Comparison of ENCODE assay signal across 26 cellular contexts in the genomic region with DNA sequence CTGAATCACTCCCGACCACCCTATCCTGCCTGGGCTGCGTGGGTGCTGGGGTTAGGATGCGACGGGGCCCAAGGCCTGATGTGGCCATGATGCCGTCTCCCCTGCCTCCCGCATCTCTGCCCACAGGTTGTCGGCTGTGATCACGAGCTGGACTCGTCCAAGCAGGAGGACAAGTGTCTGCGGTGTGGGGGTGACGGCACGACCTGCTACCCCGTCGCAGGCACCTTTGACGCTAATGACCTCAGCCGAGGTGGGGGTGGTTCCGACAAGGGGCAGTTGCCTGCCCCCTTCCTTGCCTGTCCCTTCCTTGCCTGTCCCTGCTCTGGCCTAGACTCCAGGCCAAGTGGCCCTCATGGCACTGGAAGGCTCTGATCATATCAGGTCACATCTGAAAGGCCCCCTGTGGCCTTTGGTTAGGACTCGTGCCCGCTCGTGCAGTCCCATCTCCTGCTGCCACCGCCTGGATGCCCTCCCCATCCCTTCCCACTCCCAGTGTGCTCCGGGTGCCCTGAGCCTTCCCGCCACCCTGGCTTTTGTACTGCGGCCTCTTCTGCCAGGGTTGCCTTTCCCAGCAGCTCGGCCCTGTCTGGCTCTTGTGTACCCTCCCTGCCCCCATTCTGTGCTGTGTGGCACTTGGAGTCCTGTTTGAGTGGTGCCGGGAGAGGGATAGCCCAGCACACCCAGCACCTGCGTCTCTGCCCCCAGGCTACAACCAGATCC. TPM values are rescaled to one million over a fixed set of nuclear protein-coding genes. Genes with fewer than 3 reads are reported as not detected.
DNase-seq lines count a peak whose midpoint lies in the region; ATAC-seq and TF ChIP-seq lines count a peak whose summit lies in the region.
"Had no signal": no experiment of that assay in that cellular context is flagged by ENCODE, and none has a peak within 500 bp of the region (broad histone marks: within the 10 kb centered on the region; RNA-seq: fewer than 3 reads in every experiment).

No MANE protein-coding gene starts in this region.

- intact Hi-C loops in mucosa of descending colon (cut with DNase I, micrococcal nuclease), result no loop called here

- no peaks in the 10 kb centered on the region for H3K9me3 ChIP-seq in mucosa of descending colon
- H3K9me3 ChIP-seq: esophagus squamous epithelium, pancreas had no signal

- DNase-seq in NCI-H1092 treated with DMSO at 0.1 percent for 48 hours (lab: John Stamatoyannopoulos, UW), result peak; percentile 24
- no peak for DNase-seq in NCI-H1092 (lab: John Stamatoyannopoulos, UW)
- peak; percentile 28 for DNase-seq in DMS153 treated with DMSO at 0.1 percent for 48 hours (lab: John Stamatoyannopoulos, UW; ENCODE audit: unreplicated experiment)
- peak; percentile 88 for DNase-seq in NCI-H345 treated with DMSO at 0.1 percent for 48 hours (lab: John Stamatoyannopoulos, UW; ENCODE audit: unreplicated experiment)
- peak in 2 of 3 donors; percentile 20 to 41 for DNase-seq in mucosa of descending colon
- no peak for DNase-seq in retina
- no peak for DNase-seq in medulla oblongata (ENCODE audit: extremely low spot score)
- DNase-seq: 8988T; activated CD8-positive, alpha-beta memory T cell treated with anti-CD3 and anti-CD28 coated beads for 24 hours; activated T-cell treated with anti-CD3 and anti-CD28 coated beads for 4 hours; amniotic stem cell; Calu3; esophagus squamous epithelium; foreskin melanocyte; left cardiac atrium; NCI-H146; NCI-H2171; SHP77 treated with DMSO at 0.1 percent for 48 hours; small intestine; stimulated activated naive CD8-positive, alpha-beta T cell treated with anti-CD3 and anti-CD28 coated beads, Interleukin-15, Interleukin-2, amounts not matched to agents 100 U/mL and 50 U/mL, for 24 hours had no signal

- H3K4me1 ChIP-seq in mucosa of descending colon (ENCODE audit: low read depth), result no peaks in the 10 kb centered on the region
- H3K4me1 ChIP-seq: pancreas had no signal

- TF ChIP-seq CTCF in mucosa of descending colon (IDR thresholded peaks at IDR 0.05), result no peak

- no peak overlapping the region for H3K4me3 ChIP-seq in mucosa of descending colon
- H3K4me3 ChIP-seq: dorsolateral prefrontal cortex, esophagus squamous epithelium, GM23338, K562, pancreas had no signal

- H3K36me3 ChIP-seq in mucosa of descending colon (ENCODE audit: low read depth), result no peaks in the 10 kb centered on the region
- H3K36me3 ChIP-seq: pancreas had no signal

- ATAC-seq in mucosa of descending colon (no peak), GM19324 (IDR thresholded peaks at IDR 0.05; ENCODE audit: low FRiP score, unreplicated experiment) (no peak)
- ATAC-seq: GM23338; K562; left cardiac atrium; Panc1; pancreas; stimulated activated naive CD8-positive, alpha-beta T cell treated with anti-CD3 and anti-CD28 coated beads, Interleukin-15, Interleukin-2, amounts not matched to agents 100 U/mL and 50 U/mL, for 24 hours had no signal

RNA-seq across cellular contexts. Expression of gene PAPLN, which starts 13.6 kb away (rescaled TPM):
- total RNA-seq in mucosa of descending colon, result 10 to 100 TPM in 1 of 3 donors, 1 to 10 TPM in 2; 4.9 to 22.5 (median 5.6) TPM

Comparison
In these comparisons a context has a peak if more than half of its experiments do, and no peak if none do; other contexts are left out.
1. DNase-seq: peak in NCI-H1092 treated with DMSO at 0.1 percent for 48 hours (single experiment), DMS153 treated with DMSO at 0.1 percent for 48 hours (single experiment), NCI-H345 treated with DMSO at 0.1 percent for 48 hours (single experiment) and mucosa of descending colon (2 of 3); none in NCI-H1092 (single experiment), retina (single experiment) and medulla oblongata (single experiment).